In the genomic region with DNA sequence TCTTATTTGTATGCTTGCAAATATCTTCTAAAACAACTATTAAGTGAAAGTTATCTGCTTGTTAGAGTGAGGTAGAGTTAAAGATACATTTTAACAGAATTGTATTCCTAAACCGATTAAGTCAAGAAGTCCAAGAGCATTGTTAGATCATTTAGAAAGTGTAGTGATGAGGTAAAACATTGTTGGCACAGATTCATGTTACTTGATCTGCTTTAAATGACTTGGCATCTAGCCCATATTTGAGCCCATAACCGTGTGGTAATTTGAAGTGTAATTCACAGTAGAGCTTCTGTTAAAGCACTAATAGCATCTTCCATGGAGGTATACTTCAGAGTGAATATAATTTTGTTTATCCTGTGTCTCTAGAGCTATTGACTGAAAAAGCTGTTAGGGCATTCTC, we compare ENCODE assay signal across 15 cellular contexts.
DNase-seq lines count a peak whose midpoint lies in the region; ATAC-seq, FAIRE-seq and TF ChIP-seq lines count a peak whose summit lies in the region.
"Had no signal": no experiment of that assay in that cellular context is flagged by ENCODE, and none has a peak within 500 bp of the region (broad histone marks: within the 10 kb centered on the region; RNA-seq: fewer than 3 reads in every experiment).

No MANE protein-coding gene starts in this region.

- H2AFZ ChIP-seq in K562 (ENCODE audit: low read depth, low read length), result no peak overlapping the region
- H2AFZ ChIP-seq: parathyroid adenoma had no signal

- H3K4me1 Mint-ChIP-seq in activated naive CD4-positive, alpha-beta T cell treated with anti-CD3 and anti-CD28 coated beads, Interleukin-2, amount 50 U/mL, for 24 hours, result peaks cover 97% of the 10 kb centered on the region
- peaks cover 62% of the 10 kb centered on the region for H3K4me1 Mint-ChIP-seq in activated T-helper 17 cell treated with anti-CD3 and anti-CD28 coated beads, Interleukin-2, amount 50 U/mL, for 72 hours

- TF ChIP-seq CTCF in K562 (IDR thresholded peaks at IDR 0.05 in 2 of 3, conservative IDR thresholded peaks at IDR 0.05 in 1 of 3; ENCODE audit: insufficient read depth in 2 of 3, low read depth in 1 of 3, low read length in 3 of 3), result no peak

- H3K4me1 ChIP-seq in K562 (replicated peaks in 1 of 2; ENCODE audit: control insufficient read depth in 2 of 2, insufficient read depth in 2 of 2, low read length in 2 of 2), result peaks cover 0 to 2% of the 10 kb centered on the region in 2 experiments; a peak in 2 of 5 replicates

- peaks cover 39% of the 10 kb centered on the region for H3K36me3 Mint-ChIP-seq in activated naive CD4-positive, alpha-beta T cell treated with anti-CD3 and anti-CD28 coated beads, Interleukin-2, amount 50 U/mL, for 24 hours
- H3K36me3 Mint-ChIP-seq in activated T-helper 17 cell treated with anti-CD3 and anti-CD28 coated beads, Interleukin-2, amount 50 U/mL, for 72 hours (ENCODE audit: low read depth), result peaks cover 54% of the 10 kb centered on the region

- H3K27me3 Mint-ChIP-seq in activated naive CD4-positive, alpha-beta T cell treated with anti-CD3 and anti-CD28 coated beads, Interleukin-2, amount 50 U/mL, for 24 hours, result no peaks in the 10 kb centered on the region
- H3K27me3 Mint-ChIP-seq in activated T-helper 17 cell treated with anti-CD3 and anti-CD28 coated beads, Interleukin-2, amount 50 U/mL, for 72 hours, result no peaks in the 10 kb centered on the region
- H3K27me3 Mint-ChIP-seq: activated CD4-positive, alpha-beta T cell treated with anti-CD3 and anti-CD28 coated beads, Interleukin-2, amount 10 ng/mL, durations not matched to agents 7 days and 5 days; activated naive CD8-positive, alpha-beta T cell treated with anti-CD3 and anti-CD28 coated beads, Interleukin-2, amount 10 ng/mL, durations not matched to agents 7 days and 5 days had no signal

- POLR2A ChIA-PET in K562 (lab: Yijun Ruan, JAX), result interaction anchor here (1.7 kb wide), 1 partner anchor 22 kb away, joined by 4 read pairs; no protein-coding TSS in a partner anchor

- no peak for ATAC-seq in K562
- ATAC-seq in activated T-helper 17 cell treated with anti-CD3 and anti-CD28 coated beads, Interleukin-2, amount 50 U/mL, for 72 hours (replicated peaks), result no peak
- ATAC-seq: HepG2 had no signal

- DNase-seq in activated naive CD4-positive, alpha-beta T cell treated with Interleukin-2 at 50 U/mL for 16 hours, result no peak
- DNase-seq in NCI-H2196 (lab: John Stamatoyannopoulos, UW; ENCODE audit: unreplicated experiment), result peak; percentile 49
- DNase-seq in K562 (ENCODE audit: extremely low read depth in 1 of 4, low spot score in 3 of 4), result no peak
- peak; percentile 13 for DNase-seq in skeletal muscle cell (ENCODE audit: low read depth)
- no peak for DNase-seq in NK-92 (lab: John Stamatoyannopoulos, UW; ENCODE audit: unreplicated experiment)
- DNase-seq in ecto neural progenitor cell (ENCODE audit: low spot score), result no peak
- DNase-seq: 8988T; activated CD4-positive, alpha-beta T cell treated with anti-CD3 and anti-CD28 coated beads, Interleukin-2, amount 10 ng/mL, durations not matched to agents 7 days and 5 days; activated naive CD8-positive, alpha-beta T cell treated with anti-CD3 and anti-CD28 coated beads, Interleukin-2, amount 10 ng/mL, durations not matched to agents 7 days and 5 days; erythroblast; trophoblast cell had no signal

- no peak for FAIRE-seq in K562 (lab: Jason Lieb, UNC)
- FAIRE-seq: HepG2 had no signal

- 54% methylated on average over 2 of the region's 2 CpGs for WGBS in K562 (ENCODE audit: insufficient coverage, low coverage, missing lambda C conversion rate)

- intact Hi-C loops in K562 (cut with micrococcal nuclease), result loop anchor here (5.0 kb wide), 1 partner anchor 58 kb away; no protein-coding TSS in a partner anchor

- TF ChIP-seq EP300 in K562 (IDR thresholded peaks at IDR 0.05; ENCODE audit: low read length), result no peak

- no peak for TF ChIP-seq RAD21 in K562 (CRISPR knock-in tag; conservative IDR thresholded peaks at IDR 0.05 in 1 of 2, IDR thresholded peaks at IDR 0.05 in 1 of 2)

- in situ Hi-C loops in K562 (cut with MboI), result no loop called here

- no peaks in the 10 kb centered on the region for H3K9me3 ChIP-seq in K562 (replicated peaks; ENCODE audit: control insufficient read depth, insufficient read depth, low read depth, low read length)

- H3K27me3 ChIP-seq in K562 (ENCODE audit: control insufficient read depth in 2 of 2, insufficient read depth in 2 of 2, low read length in 2 of 2), result no peaks in the 10 kb centered on the region

- H3K36me3 ChIP-seq in K562 (ENCODE audit: control insufficient read depth, insufficient read depth, low read length), result peaks cover 9% of the 10 kb centered on the region; the same call in 1 of the 3 replicates

- no peak overlapping the region for H3K27ac Mint-ChIP-seq in activated naive CD4-positive, alpha-beta T cell treated with anti-CD3 and anti-CD28 coated beads, Interleukin-2, amount 50 U/mL, for 24 hours
- H3K27ac Mint-ChIP-seq in activated T-helper 17 cell treated with anti-CD3 and anti-CD28 coated beads, Interleukin-2, amount 50 U/mL, for 72 hours, result no peak overlapping the region
- H3K27ac Mint-ChIP-seq: activated CD4-positive, alpha-beta T cell treated with anti-CD3 and anti-CD28 coated beads, Interleukin-2, amount 10 ng/mL, durations not matched to agents 7 days and 5 days; activated naive CD8-positive, alpha-beta T cell treated with anti-CD3 and anti-CD28 coated beads, Interleukin-2, amount 10 ng/mL, durations not matched to agents 7 days and 5 days had no signal

- H3K9me1 ChIP-seq in K562 (ENCODE audit: control insufficient read depth, insufficient read depth, low read length), result no peaks in the 10 kb centered on the region

- no peak for TF ChIP-seq POLR2A in K562 (conservative IDR thresholded peaks at IDR 0.05)

- H3K4me3 ChIP-seq in K562, result no peak overlapping the region
- H3K4me3 ChIP-seq in skeletal muscle cell (ENCODE audit: low read depth, low read length), result no peak overlapping the region

- no peak overlapping the region for H3K9ac ChIP-seq in K562 (ENCODE audit: insufficient read depth in 1 of 2, low read depth in 2 of 2, low read length in 2 of 2)
- H3K9ac ChIP-seq: parathyroid adenoma had no signal

- peak overlapping the region; percentile 32 for H3K4me3 Mint-ChIP-seq in activated naive CD4-positive, alpha-beta T cell treated with anti-CD3 and anti-CD28 coated beads, Interleukin-2, amount 50 U/mL, for 24 hours
- H3K4me3 Mint-ChIP-seq in activated T-helper 17 cell treated with anti-CD3 and anti-CD28 coated beads, Interleukin-2, amount 50 U/mL, for 72 hours, result no peak overlapping the region
- H3K4me3 Mint-ChIP-seq: activated CD4-positive, alpha-beta T cell treated with anti-CD3 and anti-CD28 coated beads, Interleukin-2, amount 10 ng/mL, durations not matched to agents 7 days and 5 days; activated naive CD8-positive, alpha-beta T cell treated with anti-CD3 and anti-CD28 coated beads, Interleukin-2, amount 10 ng/mL, durations not matched to agents 7 days and 5 days had no signal

- H3K27ac ChIP-seq in K562 (ENCODE audit: extremely low read depth, low read depth, low read length), result no peak overlapping the region
- H3K27ac ChIP-seq: parathyroid adenoma had no signal

- no peaks in the 10 kb centered on the region for H3K9me3 Mint-ChIP-seq in activated naive CD4-positive, alpha-beta T cell treated with anti-CD3 and anti-CD28 coated beads, Interleukin-2, amount 50 U/mL, for 24 hours
- H3K9me3 Mint-ChIP-seq in activated T-helper 17 cell treated with anti-CD3 and anti-CD28 coated beads, Interleukin-2, amount 50 U/mL, for 72 hours, result peaks cover 5% of the 10 kb centered on the region

- peaks cover 75% of the 10 kb centered on the region for H3K79me2 ChIP-seq in K562 (ENCODE audit: control insufficient read depth, insufficient read depth, low read length)

- BruUV-seq in K562 (replicated peaks; lab: Mats Ljungman, UMichigan), result no TSS peak

- no peak overlapping the region for H3K4me2 ChIP-seq in K562 (ENCODE audit: insufficient read depth, low read length)

- CTCF ChIA-PET in K562 (lab: Yijun Ruan, JAX; ENCODE audit: low intra/inter-chr PET ratio), result no interaction called here

- no peaks in the 10 kb centered on the region for H4K20me1 ChIP-seq in K562 (replicated peaks; ENCODE audit: control insufficient read depth, insufficient read depth, low read length)

TF ChIP-seq in K562, 482 proteins besides CTCF, POLR2A, EP300 and RAD21:
- no peak for TF ChIP-seq RUNX1 (IDR thresholded peaks at IDR 0.05; ENCODE audit: low read depth)
- TF ChIP-seq ARHGAP35 (IDR thresholded peaks at IDR 0.05; ENCODE audit: partially characterized antibody), result no peak
- TF ChIP-seq NFIC (IDR thresholded peaks at IDR 0.05), result 0 out of 2 replicates have a peak, but pooled peaks have one; percentile 16
- TF ChIP-seq RBFOX2 (IDR thresholded peaks at IDR 0.05; ENCODE audit: low read depth, low read length), result no peak
- TF ChIP-seq ZNF311 (CRISPR knock-in tag; IDR thresholded peaks at IDR 0.05), result no peak
- TF ChIP-seq, protein P1, sequence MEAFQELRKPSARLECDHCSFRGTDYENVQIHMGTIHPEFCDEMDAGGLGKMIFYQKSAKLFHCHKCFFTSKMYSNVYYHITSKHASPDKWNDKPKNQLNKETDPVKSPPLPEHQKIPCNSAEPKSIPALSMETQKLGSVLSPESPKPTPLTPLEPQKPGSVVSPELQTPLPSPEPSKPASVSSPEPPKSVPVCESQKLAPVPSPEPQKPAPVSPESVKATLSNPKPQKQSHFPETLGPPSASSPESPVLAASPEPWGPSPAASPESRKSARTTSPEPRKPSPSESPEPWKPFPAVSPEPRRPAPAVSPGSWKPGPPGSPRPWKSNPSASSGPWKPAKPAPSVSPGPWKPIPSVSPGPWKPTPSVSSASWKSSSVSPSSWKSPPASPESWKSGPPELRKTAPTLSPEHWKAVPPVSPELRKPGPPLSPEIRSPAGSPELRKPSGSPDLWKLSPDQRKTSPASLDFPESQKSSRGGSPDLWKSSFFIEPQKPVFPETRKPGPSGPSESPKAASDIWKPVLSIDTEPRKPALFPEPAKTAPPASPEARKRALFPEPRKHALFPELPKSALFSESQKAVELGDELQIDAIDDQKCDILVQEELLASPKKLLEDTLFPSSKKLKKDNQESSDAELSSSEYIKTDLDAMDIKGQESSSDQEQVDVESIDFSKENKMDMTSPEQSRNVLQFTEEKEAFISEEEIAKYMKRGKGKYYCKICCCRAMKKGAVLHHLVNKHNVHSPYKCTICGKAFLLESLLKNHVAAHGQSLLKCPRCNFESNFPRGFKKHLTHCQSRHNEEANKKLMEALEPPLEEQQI (IDR thresholded peaks at IDR 0.05), result no peak

Comparison
In these comparisons a context has a peak if more than half of its experiments do, and no peak if none do; other contexts are left out.
1. DNase-seq: peak in NCI-H2196 (single experiment) and skeletal muscle cell (single experiment); none in activated naive CD4-positive, alpha-beta T cell treated with Interleukin-2 at 50 U/mL for 16 hours (single experiment), K562 (0 of 4), NK-92 (single experiment) and ecto neural progenitor cell (single experiment).